21 cellular contexts compared by ENCODE assay signal in the genomic region with DNA sequence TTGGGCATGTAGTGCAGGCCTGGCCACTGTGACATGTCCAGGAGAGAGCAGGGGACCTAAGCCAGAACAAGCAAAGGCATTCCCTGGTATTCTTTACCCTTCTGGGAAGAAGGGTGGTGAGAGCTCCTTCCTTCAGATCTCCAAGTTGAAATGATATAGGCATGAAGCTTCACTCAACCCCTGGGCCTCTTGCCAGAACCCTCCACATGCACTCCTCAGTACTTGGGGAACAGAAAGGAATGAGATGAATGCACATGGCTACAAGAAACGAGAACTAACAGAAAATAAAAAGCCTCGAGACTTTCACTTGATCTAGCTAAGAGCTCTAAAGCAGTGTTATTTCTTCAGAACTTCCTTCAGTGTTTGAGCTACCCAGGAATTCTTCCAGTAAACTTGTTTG.
DNase-seq lines count a peak whose midpoint lies in the region; ATAC-seq and TF ChIP-seq lines count a peak whose summit lies in the region.
"Had no signal": no experiment of that assay in that cellular context is flagged by ENCODE, and none has a peak within 500 bp of the region (broad histone marks: within the 10 kb centered on the region; RNA-seq: fewer than 3 reads in every experiment).

No MANE protein-coding gene starts in this region.

- TF ChIP-seq CTCF in lung (IDR thresholded peaks at IDR 0.05; ENCODE audit: control extremely low read depth, extremely low read depth), result no peak
- TF ChIP-seq CTCF in dorsolateral prefrontal cortex (IDR thresholded peaks at IDR 0.05 in 54 of 56, conservative IDR thresholded peaks at IDR 0.05 in 2 of 56; ENCODE audit: low read depth in 1 of 56, partially characterized antibody in 56 of 56), result no peak

- WGBS in lung, 2 donors, result 65 to 71% methylated on average over 2 of the region's 2 CpGs

- no peaks in the 10 kb centered on the region for H3K36me3 ChIP-seq in lung (ENCODE audit: control insufficient read depth in 2 of 2, insufficient read depth in 2 of 2, low read length in 2 of 2)
- H3K36me3 ChIP-seq: BE2C, MG63, SJSA1 had no signal

- no peaks in the 10 kb centered on the region for H3K4me1 ChIP-seq in lung (ENCODE audit: control insufficient read depth in 2 of 2, insufficient read depth in 2 of 2, low read length in 2 of 2)
- H3K4me1 ChIP-seq: BE2C, SJSA1 had no signal

- H3K27me3 ChIP-seq in lung (ENCODE audit: control insufficient read depth, insufficient read depth) (no peaks in the 10 kb centered on the region), dorsolateral prefrontal cortex (no peaks in the 10 kb centered on the region)
- H3K27me3 ChIP-seq: BE2C, MG63, SJSA1 had no signal

- ATAC-seq in lung (ENCODE audit: insufficient read depth, low FRiP score), result peak; percentile 58
- ATAC-seq in GM18858 (IDR thresholded peaks at IDR 0.05; ENCODE audit: unreplicated experiment), result no peak
- ATAC-seq in HG02973 (IDR thresholded peaks at IDR 0.05; ENCODE audit: unreplicated experiment), result no peak
- ATAC-seq: GM12878, PC-3 had no signal

- H3K9me3 ChIP-seq in lung (ENCODE audit: control insufficient read depth in 2 of 2, insufficient read depth in 1 of 2, low read length in 1 of 2), result peaks cover 0 to 3% of the 10 kb centered on the region in 2 donors
- H3K9me3 ChIP-seq: BE2C, MG63, SJSA1 had no signal

- DNase-seq in DMS 273 (lab: John Stamatoyannopoulos, UW; ENCODE audit: unreplicated experiment) (peak; percentile 31), DMS 273 treated with DMSO at 0.1 percent for 48 hours (lab: John Stamatoyannopoulos, UW) (no peak), amniotic epithelial cell (ENCODE audit: low read depth) (peak; percentile 3), lung (ENCODE audit: low spot score) (peak; percentile 53), dorsolateral prefrontal cortex (no peak), amniotic stem cell (lab: John Stamatoyannopoulos, UW) (no peak)
- DNase-seq: BE2C; CD4-positive, alpha-beta T cell; MG63; NCI-H146; NCI-H2081 treated with DMSO at 0.1 percent for 48 hours; NCI-H345; NCI-H69; PC-3; SW 1271 had no signal

- H3K27ac ChIP-seq in lung (ENCODE audit: low read depth in 1 of 2, low read length in 1 of 2), result peak overlapping the region in 1 of 2 donors; percentile 10
- H3K27ac ChIP-seq in dorsolateral prefrontal cortex, result no peak overlapping the region
- H3K27ac ChIP-seq: 22Rv1, KMS-11, SJSA1 had no signal

- intact Hi-C loops in dorsolateral prefrontal cortex (cut with DNase I), result no loop called here

- H3K4me3 ChIP-seq in lung (no peak overlapping the region), dorsolateral prefrontal cortex (no peak overlapping the region)
- H3K4me3 ChIP-seq: GM12878, MG63, SJSA1 had no signal

Comparison
In these comparisons a context has a peak if more than half of its experiments do, and no peak if none do; other contexts are left out.
1. DNase-seq: peak in DMS 273 (single experiment), amniotic epithelial cell (single experiment) and lung (single experiment); none in DMS 273 treated with DMSO at 0.1 percent for 48 hours (single experiment), dorsolateral prefrontal cortex (0 of 10) and amniotic stem cell (single experiment).